8 cellular contexts compared by ENCODE assay signal in the genomic region with DNA sequence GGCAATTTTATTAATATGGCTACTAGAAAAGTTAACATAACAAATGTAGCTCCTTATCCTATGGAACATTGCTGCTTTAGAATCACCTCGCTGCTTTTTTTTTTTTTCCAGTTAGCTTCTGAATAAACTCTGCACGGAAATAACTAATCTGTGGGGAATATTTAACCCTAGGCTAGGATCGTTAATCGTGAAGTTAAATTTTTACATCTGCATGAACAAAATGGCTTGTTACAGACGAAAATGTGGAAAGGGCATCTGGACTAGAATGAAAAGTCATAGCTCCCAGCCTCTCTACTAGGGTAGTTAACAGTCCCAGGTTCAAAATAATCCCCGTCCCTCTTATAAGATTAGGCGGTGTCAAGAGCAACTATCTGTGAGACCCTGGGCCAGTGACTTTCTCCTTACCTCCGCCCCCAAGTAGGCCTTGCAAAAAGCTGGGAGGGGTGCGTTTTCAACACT. TPM values are rescaled to one million over a fixed set of nuclear protein-coding genes. Genes with fewer than 3 reads are reported as not detected.
DNase-seq lines count a peak whose midpoint lies in the region; ATAC-seq and TF ChIP-seq lines count a peak whose summit lies in the region.

No MANE protein-coding gene starts in this region.

- peaks cover 0 to 3% (median 0%) of the 10 kb centered on the region in 3 experiments; a peak in 2 of 7 replicates for H3K36me3 Mint-ChIP-seq in H9 (ENCODE audit: insufficient read depth in 1 of 3, low read depth in 3 of 3)
- no peaks in the 10 kb centered on the region for H3K36me3 Mint-ChIP-seq in activated CD8-positive, alpha-beta T cell treated with anti-CD3 and anti-CD28 coated beads, Interleukin-2, amount 10 ng/mL, durations not matched to agents 7 days and 5 days (ENCODE audit: low read depth)

- no peaks in the 10 kb centered on the region for H3K79me1 ChIP-seq in H9 (ENCODE audit: insufficient read depth, low read depth, low read length, poor library complexity, severe bottlenecking)

- H3K4ac ChIP-seq in H9 (ENCODE audit: low read depth, low read length), result no peak overlapping the region

- H3K27ac ChIP-seq in H9 (ENCODE audit: insufficient read length, low read depth, low read length) (no peak overlapping the region), stomach (peak overlapping the region; percentile 87 to 90 (median 89))

- H2AK5ac ChIP-seq in H9 (ENCODE audit: insufficient read length, low read length), result no peak overlapping the region

- peaks cover 0 to 8% (median 4%) of the 10 kb centered on the region in 4 donors for H3K36me3 ChIP-seq in stomach

- H3K9ac ChIP-seq in H9 (ENCODE audit: extremely low read depth, insufficient read length, low read length), result peak overlapping the region; percentile 20

- DNase-seq in AG04449 (ENCODE audit: low read depth, low spot score) (no peak), H9 (no peak), inferior parietal cortex (ENCODE audit: extremely low spot score) (peak; percentile 52), stomach (no peak)
- no peak for DNase-seq in activated CD8-positive, alpha-beta T cell treated with anti-CD3 and anti-CD28 coated beads, Interleukin-2, amount 10 ng/mL, durations not matched to agents 7 days and 5 days

- no peak overlapping the region for H3K18ac ChIP-seq in H9 (ENCODE audit: insufficient read length, low read depth, low read length)

- H3K4me1 ChIP-seq in H9 (ENCODE audit: insufficient read depth, low read length) (no peaks in the 10 kb centered on the region), stomach (peaks cover 13 to 61% (median 42%) of the 10 kb centered on the region in 4 donors)

- H3K23ac ChIP-seq in H9 (ENCODE audit: insufficient read length, low read depth, low read length), result no peak overlapping the region

- no peak overlapping the region for H2BK15ac ChIP-seq in H9 (ENCODE audit: low read depth, low read length)

- H3K27ac Mint-ChIP-seq in H9, result peak overlapping the region in 1 of 3 experiments; percentile 75; a peak in 1 of 7 replicates
- H3K27ac Mint-ChIP-seq in activated CD8-positive, alpha-beta T cell treated with anti-CD3 and anti-CD28 coated beads, Interleukin-2, amount 10 ng/mL, durations not matched to agents 7 days and 5 days, result peak overlapping the region; percentile 55

- intact Hi-C loops in stomach (cut with DNase I; ENCODE audit: low total_unique reads), result no loop called here

- H3K27me3 ChIP-seq in H9 (ENCODE audit: insufficient read depth, low read length) (no peaks in the 10 kb centered on the region; the same call in 1 of the 2 replicates), stomach (no peaks in the 10 kb centered on the region)

- H3K79me2 ChIP-seq in H9 (ENCODE audit: insufficient read depth, low read length), result no peaks in the 10 kb centered on the region

- no peak overlapping the region for H4K8ac ChIP-seq in H9 (replicated peaks; ENCODE audit: insufficient read length, low read depth, low read length)

- H2BK12ac ChIP-seq in H9 (ENCODE audit: insufficient read length, low read depth, low read length), result no peak overlapping the region

- H2BK120ac ChIP-seq in H9 (ENCODE audit: low read depth, low read length, poor library complexity, severe bottlenecking), result no peak overlapping the region

- ATAC-seq in activated CD8-positive, alpha-beta T cell treated with anti-CD3 and anti-CD28 coated beads, Interleukin-2, amount 10 ng/mL, durations not matched to agents 7 days and 5 days, result no peak
- no peak for ATAC-seq in activated CD4-positive, CD25-positive, alpha-beta regulatory T cell treated with anti-CD3 and anti-CD28 coated beads, Interleukin-2, amount 50 U/mL, for 24 hours
- no peak for ATAC-seq in GM19467 (IDR thresholded peaks at IDR 0.05; ENCODE audit: unreplicated experiment)
- no peak for ATAC-seq in GM21723 (IDR thresholded peaks at IDR 0.05; ENCODE audit: unreplicated experiment)

- H3K14ac ChIP-seq in H9 (ENCODE audit: insufficient read depth, low read length), result peak overlapping the region; percentile 62

- H3K4me3 ChIP-seq in AG04449 (ENCODE audit: low read depth, low read length) (peak overlapping the region; percentile 64), stomach (peak overlapping the region; percentile 60 to 76 (median 68))

- H2AFZ ChIP-seq in H9 (ENCODE audit: low read length), result peak overlapping the region; percentile 4

- TF ChIP-seq POLR2A in stomach (IDR thresholded peaks at IDR 0.05), result no peak

- H3K9me3 ChIP-seq in H9 (ENCODE audit: control insufficient read depth, low read depth, low read length) (no peaks in the 10 kb centered on the region), stomach (no peaks in the 10 kb centered on the region)

- H3K4me1 Mint-ChIP-seq in H9, result peaks cover 16 to 18% of the 10 kb centered on the region in 2 experiments
- H3K4me1 Mint-ChIP-seq in activated CD8-positive, alpha-beta T cell treated with anti-CD3 and anti-CD28 coated beads, Interleukin-2, amount 10 ng/mL, durations not matched to agents 7 days and 5 days (ENCODE audit: low read depth), result peaks cover 21% of the 10 kb centered on the region

- TF ChIP-seq CTCF in AG04449 (IDR thresholded peaks at IDR 0.05; ENCODE audit: insufficient read depth, low read length, missing control alignments) (no peak), H9 (conservative IDR thresholded peaks at IDR 0.05) (no peak), stomach (IDR thresholded peaks at IDR 0.05) (no peak)

- H4K91ac ChIP-seq in H9 (ENCODE audit: insufficient read length, low read depth, low read length), result no peak overlapping the region

- peaks cover 3% of the 10 kb centered on the region for H3K23me2 ChIP-seq in H9 (ENCODE audit: insufficient read length, low read depth, low read length, poor library complexity, severe bottlenecking)

- POLR2A ChIA-PET in AG04449 (lab: Yijun Ruan, JAX), result interaction anchor here (0.6 to 1.9 kb wide), 4 partner anchors 44 to 137 kb away, joined by 3 to 7 read pairs (median 4); partner anchors contain the start of genes IRF1 and SLC22A4
- POLR2A ChIA-PET in activated CD8-positive, alpha-beta T cell treated with anti-CD3 and anti-CD28 coated beads, Interleukin-2, amount 10 ng/mL, durations not matched to agents 7 days and 5 days (lab: Charles Lee), result interaction anchor here (0.6 to 2.1 kb wide), 7 partner anchors 42 to 1047 kb away, joined by 3 to 6 read pairs (median 3); partner anchors contain the start of genes IL3, IRF1 and SLC22A4

- no peak overlapping the region for H2BK20ac ChIP-seq in H9 (ENCODE audit: low read depth, low read length, poor library complexity, severe bottlenecking)

- H3K27me3 Mint-ChIP-seq in H9 (ENCODE audit: low read depth), result peaks cover 15% of the 10 kb centered on the region
- H3K27me3 Mint-ChIP-seq in activated CD8-positive, alpha-beta T cell treated with anti-CD3 and anti-CD28 coated beads, Interleukin-2, amount 10 ng/mL, durations not matched to agents 7 days and 5 days (ENCODE audit: low read depth), result no peaks in the 10 kb centered on the region

- no peak overlapping the region for H3K56ac ChIP-seq in H9 (ENCODE audit: insufficient read length, low read depth, low read length)

- no peak overlapping the region for H2BK5ac ChIP-seq in H9 (ENCODE audit: insufficient read length, low read length)

- no peak for TF ChIP-seq EP300 in stomach (IDR thresholded peaks at IDR 0.05)

- H3T11ph ChIP-seq in H9 (ENCODE audit: low read length), result no peak overlapping the region

- CTCF ChIA-PET in AG04449 (lab: Yijun Ruan, JAX), result interaction anchor here (0.7 to 2.1 kb wide), 9 partner anchors 12 to 451 kb away, joined by 3 to 17 read pairs (median 5); no protein-coding TSS in a partner anchor
- CTCF ChIA-PET in activated CD8-positive, alpha-beta T cell treated with anti-CD3 and anti-CD28 coated beads, Interleukin-2, amount 10 ng/mL, durations not matched to agents 7 days and 5 days (lab: Charles Lee), result interaction anchor here (0.7 to 2.5 kb wide), 15 partner anchors 10 to 452 kb away, joined by 3 to 12 read pairs (median 4); partner anchors contain the start of genes KIF3A and SLC22A4

- peak overlapping the region; percentile 73 to 81 for H3K4me3 Mint-ChIP-seq in H9
- H3K4me3 Mint-ChIP-seq in activated CD8-positive, alpha-beta T cell treated with anti-CD3 and anti-CD28 coated beads, Interleukin-2, amount 10 ng/mL, durations not matched to agents 7 days and 5 days, result peak overlapping the region; percentile 73

- H3K4me2 ChIP-seq in H9 (ENCODE audit: insufficient read depth, insufficient read length, low read length), result peak overlapping the region; percentile 35

- no peak overlapping the region for H4K5ac ChIP-seq in H9 (ENCODE audit: insufficient read length, low read depth, low read length)

- no peaks in the 10 kb centered on the region for H4K20me1 ChIP-seq in H9 (ENCODE audit: control insufficient read depth, insufficient read depth, insufficient read length)

- H3K9me3 Mint-ChIP-seq in H9, result no peaks in the 10 kb centered on the region
- H3K9me3 Mint-ChIP-seq in activated CD8-positive, alpha-beta T cell treated with anti-CD3 and anti-CD28 coated beads, Interleukin-2, amount 10 ng/mL, durations not matched to agents 7 days and 5 days (ENCODE audit: insufficient read depth), result no peaks in the 10 kb centered on the region

- WGBS in H9 (ENCODE audit: extremely low coverage, insufficient read length, low lambda C conversion rate), result no CpG with 5 or more reads among the region's 9 CpGs
- WGBS in stomach, 5 donors, result 3 to 11% (median 8%) methylated on average over 9 of the region's 9 CpGs

RNA-seq across cellular contexts. Expression of gene SLC22A5, which starts 0.5 kb away (rescaled TPM):
- 3.4 and 3.9 TPM in 2 replicates for total RNA-seq in H9 (2021)
- total RNA-seq in activated CD8-positive, alpha-beta T cell treated with anti-CD3 and anti-CD28 coated beads, Interleukin-2, amount 10 ng/mL, durations not matched to agents 7 days and 5 days, result 1 to 10 TPM; 2.2 to 3.5 TPM
- total RNA-seq in stomach, result 10 to 100 TPM; 11.4 to 46.1 (median 37.5) TPM
- polyA plus RNA-seq in stomach, result 1 to 10 TPM; 2.1 to 5.7 (median 3.0) TPM
